Comparison of ENCODE assay signal across 9 cellular contexts in the genomic region with DNA sequence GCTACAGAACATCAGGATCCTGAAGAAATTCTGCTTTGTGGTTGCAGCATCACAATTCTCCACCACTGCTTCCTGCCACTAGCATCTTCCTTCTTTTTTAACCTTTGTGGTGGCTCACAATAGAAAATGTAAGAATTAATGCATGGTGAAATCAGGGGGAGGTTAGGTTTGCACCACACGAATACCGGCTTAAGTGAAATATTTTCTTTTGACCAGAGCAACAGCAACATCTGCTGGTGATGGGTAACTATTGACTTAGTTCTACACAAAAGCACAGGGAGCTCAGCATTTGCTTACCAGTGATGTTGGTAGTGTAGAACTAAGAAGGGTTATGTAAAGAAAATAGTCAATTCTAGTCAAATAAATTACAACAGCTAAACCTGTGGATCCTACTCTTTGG.
A peak's percentile ranks its signal among the peaks of the same experiment; 100 is the strongest.
DNase-seq lines count a peak whose midpoint lies in the region; ATAC-seq, FAIRE-seq and TF ChIP-seq lines count a peak whose summit lies in the region.
"Had no signal": no experiment of that assay in that cellular context is flagged by ENCODE, and none has a peak within 500 bp of the region (broad histone marks: within the 10 kb centered on the region; RNA-seq: fewer than 3 reads in every experiment).

No MANE protein-coding gene starts in this region.

- H3K27me3 ChIP-seq in HCT116 (ENCODE audit: insufficient read depth, low read length) (no peaks in the 10 kb centered on the region), K562 (ENCODE audit: control insufficient read depth in 2 of 2, insufficient read depth in 2 of 2, low read length in 2 of 2) (no peaks in the 10 kb centered on the region)

- no peaks in the 10 kb centered on the region for H3K9me1 ChIP-seq in K562 (ENCODE audit: control insufficient read depth, insufficient read depth, low read length)

- H3K27me3 Mint-ChIP-seq in activated naive CD4-positive, alpha-beta T cell treated with anti-CD3 and anti-CD28 coated beads for 36 hours (ENCODE audit: low read depth): no peaks in the 10 kb centered on the region
- peaks cover 3% of the 10 kb centered on the region for H3K27me3 Mint-ChIP-seq in nephron progenitor cell (ENCODE audit: low read depth, poor library complexity)
- H3K27me3 Mint-ChIP-seq: brain had no signal

- H3K36me3 Mint-ChIP-seq in activated naive CD4-positive, alpha-beta T cell treated with anti-CD3 and anti-CD28 coated beads for 36 hours (ENCODE audit: low read depth): no peaks in the 10 kb centered on the region
- H3K36me3 Mint-ChIP-seq in nephron progenitor cell (ENCODE audit: low read depth): no peaks in the 10 kb centered on the region

- no peaks in the 10 kb centered on the region for H3K36me3 ChIP-seq in HCT116 (ENCODE audit: control insufficient read depth in 1 of 2, insufficient read depth in 2 of 2, low read length in 2 of 2)
- no peaks in the 10 kb centered on the region for H3K36me3 ChIP-seq in K562 (ENCODE audit: control insufficient read depth, insufficient read depth, low read length)

- RAD21 ChIA-PET in HCT116 (lab: Charles Lee; ENCODE audit: low non-redundant PET in 1 of 2, low total read pairs in 2 of 2, uncharacterized antibody in 2 of 2, unreplicated experiment in 2 of 2): no interaction called here

- no peak for TF ChIP-seq EP300 in K562 (IDR thresholded peaks at IDR 0.05; ENCODE audit: low read length)

- no peak overlapping the region for H3K4me3 Mint-ChIP-seq in activated naive CD4-positive, alpha-beta T cell treated with anti-CD3 and anti-CD28 coated beads for 36 hours
- no peak overlapping the region for H3K4me3 Mint-ChIP-seq in nephron progenitor cell
- H3K4me3 Mint-ChIP-seq: brain had no signal

- H3K9me3 ChIP-seq in HCT116 (ENCODE audit: control insufficient read depth in 1 of 2, insufficient read depth in 1 of 2, low read depth in 1 of 2, low read length in 2 of 2) (no peaks in the 10 kb centered on the region), K562 (replicated peaks; ENCODE audit: control insufficient read depth, insufficient read depth, low read depth, low read length) (no peaks in the 10 kb centered on the region)

- CTCF ChIA-PET in activated naive CD4-positive, alpha-beta T cell treated with anti-CD3 and anti-CD28 coated beads for 36 hours (lab: Charles Lee): interaction anchor here (0.5 to 1.0 kb wide), 4 partner anchors 20 to 526 kb away, joined by 3 to 8 read pairs (median 4); no protein-coding TSS in a partner anchor
- CTCF ChIA-PET in HCT116 (lab: Charles Lee): interaction anchor here (0.6 to 1.3 kb wide), 7 partner anchors 8 to 709 kb away, joined by 3 to 6 read pairs (median 3); no protein-coding TSS in a partner anchor
- CTCF ChIA-PET in K562 (lab: Yijun Ruan, JAX; ENCODE audit: low intra/inter-chr PET ratio): no interaction called here

- H3K27ac ChIP-seq in HCT116 (ENCODE audit: low read depth, low read length) (no peak overlapping the region), K562 (ENCODE audit: extremely low read depth, low read depth, low read length) (no peak overlapping the region)

- no peaks in the 10 kb centered on the region for H3K9me3 Mint-ChIP-seq in activated naive CD4-positive, alpha-beta T cell treated with anti-CD3 and anti-CD28 coated beads for 36 hours
- no peaks in the 10 kb centered on the region for H3K9me3 Mint-ChIP-seq in nephron progenitor cell
- H3K9me3 Mint-ChIP-seq: brain had no signal

- WGBS in K562 (ENCODE audit: insufficient coverage, low coverage, missing lambda C conversion rate): 3% methylated on average over 2 of the region's 2 CpGs

- H3K9me2 ChIP-seq in HCT116 (ENCODE audit: insufficient read depth): no peaks in the 10 kb centered on the region

- H3K79me2 ChIP-seq in HCT116 (ENCODE audit: insufficient read depth, low read length) (no peaks in the 10 kb centered on the region), K562 (ENCODE audit: control insufficient read depth, insufficient read depth, low read length) (no peaks in the 10 kb centered on the region)

- POLR2A ChIA-PET in HCT116 (lab: Charles Lee) (no interaction called here), K562 (lab: Yijun Ruan, JAX) (no interaction called here)

- H2AFZ ChIP-seq in HCT116 (ENCODE audit: low read depth, low read length, poor library complexity, severe bottlenecking) (no peak overlapping the region), K562 (ENCODE audit: low read depth, low read length) (no peak overlapping the region)

- H3K9ac ChIP-seq in HCT116 (ENCODE audit: low read length) (no peak overlapping the region), K562 (ENCODE audit: insufficient read depth in 1 of 2, low read depth in 2 of 2, low read length in 2 of 2) (no peak overlapping the region)

- H3K4me2 ChIP-seq in HCT116 (ENCODE audit: low read length) (no peak overlapping the region), K562 (ENCODE audit: insufficient read depth, low read length) (no peak overlapping the region)

- H4K20me1 ChIP-seq in HCT116 (ENCODE audit: insufficient read depth) (no peaks in the 10 kb centered on the region), K562 (replicated peaks; ENCODE audit: control insufficient read depth, insufficient read depth, low read length) (no peaks in the 10 kb centered on the region)

- TF ChIP-seq RAD21 in HCT116 (IDR thresholded peaks at IDR 0.05; ENCODE audit: low read depth): peak; percentile 69
- TF ChIP-seq RAD21 in K562 (CRISPR knock-in tag; conservative IDR thresholded peaks at IDR 0.05 in 1 of 2, IDR thresholded peaks at IDR 0.05 in 1 of 2): peak; percentile 8 to 15; a peak in 1 of 4 replicates

- no TSS peak for BruUV-seq in HCT116 (replicated peaks; lab: Mats Ljungman, UMichigan)
- no TSS peak for BruUV-seq in K562 (replicated peaks; lab: Mats Ljungman, UMichigan)

- no peak overlapping the region for H3K27ac Mint-ChIP-seq in activated naive CD4-positive, alpha-beta T cell treated with anti-CD3 and anti-CD28 coated beads for 36 hours
- no peak overlapping the region for H3K27ac Mint-ChIP-seq in nephron progenitor cell

- H3K4me3 ChIP-seq in HCT116 (replicated peaks in 1 of 2; ENCODE audit: low read depth in 1 of 2, low read length in 2 of 2) (no peak overlapping the region), K562 (no peak overlapping the region)

- FAIRE-seq in K562 (lab: Jason Lieb, UNC): peak; percentile 51

- DNase-seq in activated naive CD4-positive, alpha-beta T cell treated with anti-CD3 and anti-CD28 coated beads for 36 hours: peak; percentile 16
- no peak for DNase-seq in activated naive CD4-positive, alpha-beta T cell treated with Interleukin-2 at 50 U/mL for 16 hours
- peak; percentile 27 for DNase-seq in HCT116 (ENCODE audit: low read depth, low spot score)
- peak; percentile 2 for DNase-seq in NCI-H2171 (lab: John Stamatoyannopoulos, UW)
- peak in 2 of 4 experiments; percentile 9 to 12 for DNase-seq in K562 (ENCODE audit: extremely low read depth in 1 of 4, low spot score in 3 of 4)
- no peak for DNase-seq in nephron progenitor cell
- no peak for DNase-seq in GDM1 (lab: John Stamatoyannopoulos, UW)

- ATAC-seq in HCT116 (peak; percentile 85), K562 (0 out of 3 replicates have a peak, but pooled peaks have one; percentile 35), GM18505 (IDR thresholded peaks at IDR 0.05; ENCODE audit: unreplicated experiment) (no peak)

- no peak for TF ChIP-seq POLR2A in HCT116 (IDR thresholded peaks at IDR 0.05; ENCODE audit: borderline replicate concordance, extremely low read depth, insufficient read depth, insufficient read length)
- TF ChIP-seq POLR2A in K562 (conservative IDR thresholded peaks at IDR 0.05): no peak
- TF ChIP-seq POLR2A in GM18505 (IDR thresholded peaks at IDR 0.05; ENCODE audit: borderline replicate concordance, extremely low read depth, insufficient read depth, insufficient read length): no peak

- in situ Hi-C loops in K562 (cut with MboI): no loop called here

- peak; percentile 23 to 51 (median 24); a peak in 3 of 6 replicates for TF ChIP-seq CTCF in HCT116 (IDR thresholded peaks at IDR 0.05 in 2 of 3, conservative IDR thresholded peaks at IDR 0.05 in 1 of 3; ENCODE audit: borderline replicate concordance in 1 of 3, insufficient read depth in 1 of 3, low read depth in 2 of 3, low read length in 2 of 3)
- peak; percentile 11 to 23 (median 14); a peak in 2 of 6 replicates for TF ChIP-seq CTCF in K562 (IDR thresholded peaks at IDR 0.05 in 2 of 3, conservative IDR thresholded peaks at IDR 0.05 in 1 of 3; ENCODE audit: insufficient read depth in 2 of 3, low read depth in 1 of 3, low read length in 3 of 3)
- TF ChIP-seq CTCF in nephron progenitor cell (IDR thresholded peaks at IDR 0.05): peak; percentile 28

- intact Hi-C loops in activated naive CD4-positive, alpha-beta T cell treated with anti-CD3 and anti-CD28 coated beads for 36 hours (cut with micrococcal nuclease): loop anchor here (1.0 to 5.0 kb wide), 6 partner anchors 54 to 681 kb away; no protein-coding TSS in a partner anchor
- intact Hi-C loops in HCT116 (cut with micrococcal nuclease): loop anchor here (2.0 to 5.0 kb wide), 2 partner anchors 150 to 679 kb away; no protein-coding TSS in a partner anchor
- intact Hi-C loops in K562 (cut with micrococcal nuclease): no loop called here

- H3K4me1 ChIP-seq in HCT116 (ENCODE audit: control insufficient read depth in 1 of 2, insufficient read depth in 2 of 2, low read length in 2 of 2): no peaks in the 10 kb centered on the region
- H3K4me1 ChIP-seq in K562 (replicated peaks in 1 of 2; ENCODE audit: control insufficient read depth in 2 of 2, insufficient read depth in 2 of 2, low read length in 2 of 2): no peaks in the 10 kb centered on the region

- peaks cover 2% of the 10 kb centered on the region for H3K4me1 Mint-ChIP-seq in activated naive CD4-positive, alpha-beta T cell treated with anti-CD3 and anti-CD28 coated beads for 36 hours (ENCODE audit: low read depth)
- peaks cover 6% of the 10 kb centered on the region for H3K4me1 Mint-ChIP-seq in nephron progenitor cell

TF ChIP-seq in HCT116, 20 proteins besides CTCF, POLR2A, EP300 and RAD21 (continues in another document):
- no peak for TF ChIP-seq SP1 (IDR thresholded peaks at IDR 0.05; ENCODE audit: low read depth)
- TF ChIP-seq ELF1 (IDR thresholded peaks at IDR 0.05; ENCODE audit: borderline replicate concordance, low read depth): no peak
- TF ChIP-seq, protein P1, sequence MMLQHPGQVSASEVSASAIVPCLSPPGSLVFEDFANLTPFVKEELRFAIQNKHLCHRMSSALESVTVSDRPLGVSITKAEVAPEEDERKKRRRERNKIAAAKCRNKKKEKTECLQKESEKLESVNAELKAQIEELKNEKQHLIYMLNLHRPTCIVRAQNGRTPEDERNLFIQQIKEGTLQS (IDR thresholded peaks at IDR 0.05): no peak
- no peak for TF ChIP-seq JUND (IDR thresholded peaks at IDR 0.05)

TF ChIP-seq in K562, 482 proteins besides CTCF, POLR2A, EP300 and RAD21 (continues in another document):
- TF ChIP-seq ILK (tag; IDR thresholded peaks at IDR 0.05; ENCODE audit: borderline replicate concordance, low read depth): no peak
- TF ChIP-seq NBN (IDR thresholded peaks at IDR 0.05; ENCODE audit: low read depth): no peak
- TF ChIP-seq ZNF174 (CRISPR knock-in tag; IDR thresholded peaks at IDR 0.05): no peak

Comparison
In these comparisons a context has a peak if more than half of its experiments do, and no peak if none do; other contexts are left out.
1. DNase-seq: peak in activated naive CD4-positive, alpha-beta T cell treated with anti-CD3 and anti-CD28 coated beads for 36 hours (single experiment), HCT116 (single experiment) and NCI-H2171 (single experiment); none in activated naive CD4-positive, alpha-beta T cell treated with Interleukin-2 at 50 U/mL for 16 hours (single experiment), nephron progenitor cell (single experiment) and GDM1 (single experiment).
2. Peak in every context shown above with its lines, with median percentiles within 50 percentile points of each other: CTCF ChIP-seq.